In the genomic region with DNA sequence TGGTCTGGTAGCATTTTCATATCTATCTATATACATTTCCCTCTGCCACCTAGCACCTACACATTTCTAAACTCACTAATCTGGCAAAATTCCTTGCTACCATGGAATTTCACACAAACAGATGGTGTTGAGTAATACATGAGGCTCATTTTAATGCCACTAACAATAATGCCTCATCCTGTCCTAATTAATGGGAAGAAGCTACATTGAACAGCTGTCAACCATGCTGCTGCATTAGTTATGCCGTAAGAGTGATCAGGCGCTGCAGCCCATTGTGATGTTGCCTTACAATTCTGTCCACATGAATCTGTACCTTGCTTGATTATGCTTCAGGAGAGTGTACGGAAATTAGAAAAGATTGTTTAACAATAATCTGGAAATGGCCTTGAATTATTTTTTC, we compare ENCODE assay signal across 19 cellular contexts. TPM values are rescaled to one million over a fixed set of nuclear protein-coding genes. Genes with fewer than 3 reads are reported as not detected.
A peak's percentile ranks its signal among the peaks of the same experiment; 100 is the strongest.
DNase-seq lines count a peak whose midpoint lies in the region; ATAC-seq and TF ChIP-seq lines count a peak whose summit lies in the region.
"Had no signal": no experiment of that assay in that cellular context is flagged by ENCODE, and none has a peak within 500 bp of the region (broad histone marks: within the 10 kb centered on the region; RNA-seq: fewer than 3 reads in every experiment).

No MANE protein-coding gene starts in this region.

- H3K27me3 ChIP-seq in adipocyte (replicated peaks; ENCODE audit: control insufficient read depth, insufficient read depth, low read length): no peaks in the 10 kb centered on the region
- H3K27me3 ChIP-seq in mesenchymal stem cell (ENCODE audit: control insufficient read depth in 1 of 2, insufficient read depth in 1 of 2, low read length in 2 of 2): no peaks in the 10 kb centered on the region
- H3K27me3 ChIP-seq: colonic mucosa, spleen, thyroid gland had no signal

- H2BK12ac ChIP-seq in mesenchymal stem cell (ENCODE audit: low read length in 2 of 2): no peak overlapping the region

- CTCF ChIA-PET in GM10248 (lab: Yijun Ruan, JAX): interaction anchor here (1.2 kb wide), 1 partner anchor 25 kb away, joined by 3 read pairs; no protein-coding TSS in a partner anchor

- no peak overlapping the region for H2AFZ ChIP-seq in mesenchymal stem cell (ENCODE audit: low read depth, low read length)
- H2AFZ ChIP-seq: parathyroid adenoma had no signal

- no peak overlapping the region for H2BK5ac ChIP-seq in mesenchymal stem cell (ENCODE audit: low read depth, low read length, poor library complexity, severe bottlenecking)

- TF ChIP-seq CTCF in GM10248 (IDR thresholded peaks at IDR 0.05; ENCODE audit: control extremely low read depth, extremely low read depth, low read depth, missing control alignments): no peak

- no peak for ATAC-seq in GM18502 (IDR thresholded peaks at IDR 0.05; ENCODE audit: poor library complexity, unreplicated experiment)
- ATAC-seq: activated CD4-positive, alpha-beta T cell treated with anti-CD3 and anti-CD28 coated beads for 36 hours had no signal

- H3K4me3 ChIP-seq in adipocyte (ENCODE audit: low read length) (peak overlapping the region; percentile 41), mesenchymal stem cell (ENCODE audit: insufficient read depth in 1 of 2, low read depth in 1 of 2, low read length in 2 of 2) (peak overlapping the region in 1 of 2 experiments; percentile 32)
- H3K4me3 ChIP-seq: colonic mucosa, spleen, thyroid gland had no signal

- WGBS in mesenchymal stem cell: 100% methylated on average over 2 of the region's 3 CpGs

- H2AK5ac ChIP-seq in mesenchymal stem cell (ENCODE audit: low read length, severe bottlenecking): no peak overlapping the region

- peaks cover 99% of the 10 kb centered on the region for H3K4me1 ChIP-seq in adipocyte (ENCODE audit: control insufficient read depth, insufficient read depth, low read length)
- no peaks in the 10 kb centered on the region for H3K4me1 ChIP-seq in mesenchymal stem cell (ENCODE audit: control insufficient read depth, insufficient read depth, low read depth, low read length)
- H3K4me1 ChIP-seq: colonic mucosa, parathyroid adenoma, spleen, thyroid gland had no signal

- H3K4ac ChIP-seq in mesenchymal stem cell (ENCODE audit: low read depth in 1 of 2, low read length in 2 of 2): no peak overlapping the region

- H3K23ac ChIP-seq in mesenchymal stem cell (ENCODE audit: low read length in 2 of 2): no peak overlapping the region

- no peak overlapping the region for H2BK15ac ChIP-seq in mesenchymal stem cell (ENCODE audit: low read depth, poor library complexity, severe bottlenecking)

- no peak overlapping the region for H4K8ac ChIP-seq in mesenchymal stem cell (ENCODE audit: low read length)

- H3K9me3 ChIP-seq in adipocyte (ENCODE audit: control insufficient read depth, low read length) (no peaks in the 10 kb centered on the region), mesenchymal stem cell (ENCODE audit: control insufficient read depth, low read length) (no peaks in the 10 kb centered on the region)
- H3K9me3 ChIP-seq: colonic mucosa, spleen, thyroid gland had no signal

- H3K9ac ChIP-seq in adipocyte (ENCODE audit: low read length) (peak overlapping the region; percentile 97), mesenchymal stem cell (ENCODE audit: low read length) (peak overlapping the region; percentile 94)
- H3K9ac ChIP-seq: parathyroid adenoma had no signal

- POLR2A ChIA-PET in GM10248 (lab: Yijun Ruan, JAX): no interaction called here

- no peak overlapping the region for H3K14ac ChIP-seq in mesenchymal stem cell (ENCODE audit: low read length in 2 of 2)

- DNase-seq in NCI-H748 (lab: John Stamatoyannopoulos, UW; ENCODE audit: unreplicated experiment) (peak; percentile 64), NCI-H748 treated with DMSO at 0.1 percent for 48 hours (lab: John Stamatoyannopoulos, UW) (no peak), adipocyte (ENCODE audit: low read depth) (no peak), mesenchymal stem cell (no peak), T-helper 9 cell (no peak), GM10248 (ENCODE audit: extremely low spot score) (no peak)
- DNase-seq in activated CD4-positive, CD25-positive, alpha-beta regulatory T cell (lab: John Stamatoyannopoulos, UW): no peak
- DNase-seq: activated CD4-positive, alpha-beta T cell treated with anti-CD3 and anti-CD28 coated beads for 36 hours; activated effector memory CD4-positive, alpha-beta T cell treated with Interleukin-2 at 50 U/mL for 16 hours; anterior cingulate cortex; CD4-positive, alpha-beta T cell; colonic mucosa; NCI-H1417 treated with DMSO at 0.1 percent for 48 hours; NCI-H510A; SIG-M5; spleen; thyroid gland had no signal

- no peak overlapping the region for H3K27ac ChIP-seq in mesenchymal stem cell (ENCODE audit: low read length, poor library complexity, severe bottlenecking)
- H3K27ac ChIP-seq: colonic mucosa, parathyroid adenoma, spleen, thyroid gland had no signal

- no peak overlapping the region for H4K91ac ChIP-seq in mesenchymal stem cell (ENCODE audit: low read length)

- H2BK120ac ChIP-seq in mesenchymal stem cell (ENCODE audit: low read depth, low read length): no peak overlapping the region

- no peak overlapping the region for H3K4me2 ChIP-seq in mesenchymal stem cell (ENCODE audit: low read length, poor library complexity, severe bottlenecking)

- H3K36me3 ChIP-seq in adipocyte (ENCODE audit: control insufficient read depth, insufficient read depth, low read length, severe bottlenecking) (peaks cover 100% of the 10 kb centered on the region), mesenchymal stem cell (ENCODE audit: control insufficient read depth in 1 of 2, insufficient read depth in 2 of 2, low read depth in 1 of 2, low read length in 2 of 2) (peaks cover 28 to 100% of the 10 kb centered on the region in 2 experiments)
- H3K36me3 ChIP-seq: colonic mucosa had no signal

- no peak overlapping the region for H3K18ac ChIP-seq in mesenchymal stem cell (ENCODE audit: low read depth in 1 of 2, low read length in 2 of 2)

- H3K79me1 ChIP-seq in mesenchymal stem cell (replicated peaks; ENCODE audit: low read length, poor library complexity, severe bottlenecking): peaks cover 6% of the 10 kb centered on the region

RNA-seq across cellular contexts. Expression of gene COL1A2, which starts 23.2 kb away (rescaled TPM):
- 1,995 TPM for polyA plus RNA-seq in mesenchymal stem cell (2013, experiment 1 of 2)
- 1,960 TPM for polyA plus RNA-seq in mesenchymal stem cell (2013, experiment 2 of 2)
